In genomic region chr6:11042025-11042749, GRCh38 we compare ENCODE assay signal across 15 cellular contexts. TPM values are rescaled to one million over a fixed set of nuclear protein-coding genes. Genes with fewer than 3 reads are reported as not detected.
DNase-seq lines count a peak whose midpoint lies in the region; ATAC-seq and TF ChIP-seq lines count a peak whose summit lies in the region.
"Had no signal": no experiment of that assay in that cellular context is flagged by ENCODE, and none has a peak within 500 bp of the region (broad histone marks: within the 10 kb centered on the region; RNA-seq: fewer than 3 reads in every experiment).

No MANE protein-coding gene starts in this region.

- peak overlapping the region; percentile 92 for H3K4me2 ChIP-seq in neural progenitor cell

- no peak overlapping the region for H2AFZ ChIP-seq in neural progenitor cell (replicated peaks)
- H2AFZ ChIP-seq: GM23248 had no signal

- intact Hi-C loops in Calu3 (cut with micrococcal nuclease; ENCODE audit: unreplicated experiment) = no loop called here

- H3K27me3 Mint-ChIP-seq in Calu3 (ENCODE audit: unreplicated experiment) (peaks cover 12% of the 10 kb centered on the region), endodermal cell (ENCODE audit: insufficient read depth) (peaks cover 62% of the 10 kb centered on the region), neural progenitor cell (ENCODE audit: insufficient read depth, low read depth) (peaks cover 13% of the 10 kb centered on the region)
- H3K27me3 Mint-ChIP-seq in effector memory CD8-positive, alpha-beta T cell = peaks cover 46 to 64% of the 10 kb centered on the region in 2 donors

- no peak for DNase-seq in Calu3
- peak; percentile 32 for DNase-seq in MG63
- peak; percentile 53 for DNase-seq in endodermal cell
- DNase-seq in neural progenitor cell (ENCODE audit: low spot score) = peak; percentile 24
- no peak for DNase-seq in omental fat pad (ENCODE audit: low spot score)
- DNase-seq in HT-29 (ENCODE audit: low spot score) = no peak
- no peak for DNase-seq in effector memory CD8-positive, alpha-beta T cell
- DNase-seq: activated CD4-positive, alpha-beta T cell treated with anti-CD3 and anti-CD28 coated beads for 1 hour; activated gamma-delta T cell; BE2C; DMS79; GM23248; Right ventricle myocardium superior had no signal

- H3K27ac Mint-ChIP-seq in Calu3 (ENCODE audit: unreplicated experiment) (no peak overlapping the region), endodermal cell (no peak overlapping the region), neural progenitor cell (no peak overlapping the region)
- H3K27ac Mint-ChIP-seq in effector memory CD8-positive, alpha-beta T cell = no peak overlapping the region
- H3K27ac Mint-ChIP-seq: T-helper 1 cell treated with Interleukin-12 subunit alpha and Interleukin-12 subunit beta and Interleukin-4 antibody, amounts not matched to agents 30 μg/mL and 1 μg/mL, for 36 hours had no signal

- peaks cover 5% of the 10 kb centered on the region for H3K36me3 Mint-ChIP-seq in Calu3 (ENCODE audit: insufficient read depth, unreplicated experiment)
- no peaks in the 10 kb centered on the region for H3K36me3 Mint-ChIP-seq in endodermal cell (ENCODE audit: low read depth)
- H3K36me3 Mint-ChIP-seq in neural progenitor cell = peaks cover 1% of the 10 kb centered on the region
- H3K36me3 Mint-ChIP-seq in effector memory CD8-positive, alpha-beta T cell (ENCODE audit: insufficient read depth) = peaks cover 9% of the 10 kb centered on the region

- H3K9me3 ChIP-seq in MG63 (no peaks in the 10 kb centered on the region), endodermal cell (ENCODE audit: control insufficient read depth, low read length) (no peaks in the 10 kb centered on the region), neural progenitor cell (ENCODE audit: low read depth) (no peaks in the 10 kb centered on the region)
- H3K9me3 ChIP-seq: BE2C, prostate gland had no signal

- CTCF ChIA-PET in Calu3 (lab: Charles Lee) = no interaction called here

- peak overlapping the region; percentile 70 for H3K4me3 ChIP-seq in MG63
- H3K4me3 ChIP-seq in endodermal cell (ENCODE audit: low read length) = peak overlapping the region; percentile 86
- H3K4me3 ChIP-seq in neural progenitor cell = no peak overlapping the region
- H3K4me3 ChIP-seq: GM23248, prostate gland had no signal

- no peaks in the 10 kb centered on the region for H3K27me3 ChIP-seq in MG63
- H3K27me3 ChIP-seq in endodermal cell (ENCODE audit: control insufficient read depth, insufficient read depth, low read length, poor library complexity, severe bottlenecking) = no peaks in the 10 kb centered on the region
- peaks cover 86% of the 10 kb centered on the region for H3K27me3 ChIP-seq in neural progenitor cell

- H3K36me3 ChIP-seq in MG63 (no peaks in the 10 kb centered on the region), endodermal cell (ENCODE audit: control insufficient read depth, insufficient read depth, low read length) (no peaks in the 10 kb centered on the region), neural progenitor cell (no peaks in the 10 kb centered on the region)
- H3K36me3 ChIP-seq: BE2C, prostate gland had no signal

- H3K9ac ChIP-seq in endodermal cell (ENCODE audit: extremely low read depth, low read length, poor library complexity, severe bottlenecking) (no peak overlapping the region), neural progenitor cell (no peak overlapping the region)
- H3K9ac ChIP-seq: GM23248 had no signal

- H3F3A ChIP-seq in neural progenitor cell (ENCODE audit: low read depth) = peaks cover 21% of the 10 kb centered on the region

- no peaks in the 10 kb centered on the region for H4K20me1 ChIP-seq in neural progenitor cell (ENCODE audit: low read depth)

- ATAC-seq in omental fat pad (ENCODE audit: low FRiP score) = no peak
- ATAC-seq in effector memory CD8-positive, alpha-beta T cell (replicated peaks) = no peak

- H3K4me3 Mint-ChIP-seq in Calu3 (ENCODE audit: low read depth, unreplicated experiment) (peak overlapping the region; percentile 48), endodermal cell (peak overlapping the region; percentile 68), neural progenitor cell (peak overlapping the region; percentile 95)
- peak overlapping the region in 1 of 2 donors; percentile 74 for H3K4me3 Mint-ChIP-seq in effector memory CD8-positive, alpha-beta T cell

- H3K4me1 ChIP-seq in endodermal cell (ENCODE audit: control insufficient read depth, insufficient read depth, low read length) (peaks cover 12% of the 10 kb centered on the region), neural progenitor cell (peaks cover 15% of the 10 kb centered on the region)
- H3K4me1 ChIP-seq: BE2C, prostate gland had no signal

- 59 to 67% methylated on average over 7 to 10 of the region's 10 CpGs for WGBS in endodermal cell (ENCODE audit: insufficient coverage in 1 of 2, insufficient read length in 1 of 2), 2 experiments

- H3K27ac ChIP-seq in endodermal cell (ENCODE audit: low read depth, low read length) = no peak overlapping the region
- H3K27ac ChIP-seq in neural progenitor cell = no peak overlapping the region
- H3K27ac ChIP-seq: GM23248, prostate gland had no signal

- H3K9me3 Mint-ChIP-seq in Calu3 (ENCODE audit: low read depth, unreplicated experiment) = no peaks in the 10 kb centered on the region
- H3K9me3 Mint-ChIP-seq in endodermal cell = no peaks in the 10 kb centered on the region
- peaks cover 21% of the 10 kb centered on the region for H3K9me3 Mint-ChIP-seq in neural progenitor cell
- no peaks in the 10 kb centered on the region for H3K9me3 Mint-ChIP-seq in effector memory CD8-positive, alpha-beta T cell
- H3K9me3 Mint-ChIP-seq: T-helper 1 cell treated with Interleukin-12 subunit alpha and Interleukin-12 subunit beta and Interleukin-4 antibody, amounts not matched to agents 30 μg/mL and 1 μg/mL, for 36 hours had no signal

- H3K79me2 ChIP-seq in neural progenitor cell (ENCODE audit: low read depth) = no peaks in the 10 kb centered on the region

- BruUV-seq in Calu3 (replicated peaks; lab: Mats Ljungman, UMichigan) = no TSS peak

- TF ChIP-seq CTCF in Calu3 (IDR thresholded peaks at IDR 0.05; ENCODE audit: unreplicated experiment) (no peak), endodermal cell (conservative IDR thresholded peaks at IDR 0.05) (no peak), neural progenitor cell (IDR thresholded peaks at IDR 0.05) (no peak), omental fat pad (IDR thresholded peaks at IDR 0.05) (no peak)

- peaks cover 20% of the 10 kb centered on the region for H3K4me1 Mint-ChIP-seq in Calu3 (ENCODE audit: low read depth, unreplicated experiment)
- H3K4me1 Mint-ChIP-seq in endodermal cell = peaks cover 10% of the 10 kb centered on the region
- peaks cover 26% of the 10 kb centered on the region for H3K4me1 Mint-ChIP-seq in neural progenitor cell
- peaks cover 9% of the 10 kb centered on the region in 2 donors for H3K4me1 Mint-ChIP-seq in effector memory CD8-positive, alpha-beta T cell (ENCODE audit: low read depth in 2 of 2)

RNA-seq across cellular contexts. Expression of gene ELOVL2, which starts 1.9 kb away (rescaled TPM):
- 0.20 and 0.47 TPM in 2 replicates for total RNA-seq in Calu3 (2022)
- 41.8 and 56.3 TPM in 2 replicates for total RNA-seq in MG63 (2014; rRNA removed; shearing (Covaris generic); ENCODE audit: low replicate concordance)
- 10 to 100 TPM in 1 of 2 donors, 1 to 10 TPM in 1; 7.3 to 14.1 TPM for total RNA-seq in endodermal cell
- 13.2 TPM for polyA plus RNA-seq in endodermal cell (2013, experiment 1 of 2)
- polyA plus RNA-seq in endodermal cell (2013, experiment 2 of 2) = 16.8 TPM
- 5.8 and 9.1 TPM in 2 replicates for total RNA-seq in neural progenitor cell (ENCODE audit: low replicate concordance)
- 1 to 10 TPM in 1 of 4 donors, under 1 TPM in 3; 0.13 to 1.3 (median 0.63) TPM for total RNA-seq in omental fat pad
- total RNA-seq in HT-29 (2014; rRNA removed; shearing (Covaris generic)) = not detected in 2 replicates

RNA-seq across cellular contexts. Expression of gene SMIM13, which starts 51.4 kb away (rescaled TPM):
- 9.8 and 10.5 TPM in 2 replicates for total RNA-seq in Calu3 (2022)
- 18.6 and 27.3 TPM in 2 replicates for total RNA-seq in MG63 (2014; rRNA removed; shearing (Covaris generic); ENCODE audit: low replicate concordance)
- total RNA-seq in endodermal cell = 10 to 100 TPM; 12.2 TPM
- polyA plus RNA-seq in endodermal cell (2013, experiment 1 of 2) = 13.0 TPM
- 12.5 TPM for polyA plus RNA-seq in endodermal cell (2013, experiment 2 of 2)
- total RNA-seq in neural progenitor cell (ENCODE audit: low replicate concordance) = 5.4 and 7.8 TPM in 2 replicates
- total RNA-seq in omental fat pad = 1 to 10 TPM; 7.7 to 10.0 (median 8.2) TPM
- 4.4 and 6.7 TPM in 2 replicates for total RNA-seq in HT-29 (2014; rRNA removed; shearing (Covaris generic))

Comparison
In these comparisons a context has a peak if more than half of its experiments do, and no peak if none do; other contexts are left out.
1. DNase-seq: peak in MG63 (single experiment), endodermal cell (single experiment) and neural progenitor cell (single experiment); none in Calu3 (single experiment), omental fat pad (single experiment), HT-29 (single experiment) and effector memory CD8-positive, alpha-beta T cell (0 of 3).